ENCODE assay signal across 9 cellular contexts in the genomic region with DNA sequence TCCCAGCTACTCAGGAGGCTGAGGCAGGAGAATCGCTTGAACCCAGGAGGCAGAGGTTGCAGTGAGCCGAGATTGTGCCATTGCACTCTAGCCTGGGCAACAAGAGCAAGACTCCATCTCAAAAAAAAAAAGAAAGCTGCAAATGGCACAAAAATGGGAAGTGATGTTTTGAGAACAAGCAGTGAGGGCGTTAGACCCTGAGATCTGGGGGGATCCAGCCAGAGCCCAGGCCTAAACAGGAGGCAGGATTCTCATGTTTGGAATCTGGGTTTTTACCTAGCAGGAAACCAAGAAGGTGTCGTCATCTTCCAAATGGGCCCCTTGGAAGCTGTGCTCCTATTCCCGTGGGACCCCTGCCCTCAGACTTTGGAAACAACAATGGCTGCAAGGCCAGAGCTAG. TPM values are rescaled to one million over a fixed set of nuclear protein-coding genes. Genes with fewer than 3 reads are reported as not detected.
A peak's percentile ranks its signal among the peaks of the same experiment; 100 is the strongest.
DNase-seq lines count a peak whose midpoint lies in the region; ATAC-seq and TF ChIP-seq lines count a peak whose summit lies in the region.
"Not testable (repeated sequence)": the region's sequence is repeated elsewhere in the genome, so short reads cannot be mapped to it uniquely, and the experiment has no call there.
"Had no signal": no experiment of that assay in that cellular context is flagged by ENCODE, and none has a peak within 500 bp of the region (broad histone marks: within the 10 kb centered on the region; RNA-seq: fewer than 3 reads in every experiment).

No MANE protein-coding gene starts in this region.

- not testable (repeated sequence) for H3K27me3 ChIP-seq in BLaER1; CD8-positive, alpha-beta T cell (ENCODE audit: insufficient read depth, low read length); effector memory CD4-positive, alpha-beta T cell (replicated peaks; ENCODE audit: control insufficient read depth, insufficient read depth, low read length, poor library complexity, severe bottlenecking); neutrophil

- H3K36me3 ChIP-seq in BLaER1; CD8-positive, alpha-beta T cell (ENCODE audit: insufficient read depth, low read length); effector memory CD4-positive, alpha-beta T cell (ENCODE audit: control insufficient read depth, insufficient read depth, low read length); neutrophil: not testable (repeated sequence)

- H3K4me2 ChIP-seq in BLaER1, result peak overlapping the region; percentile 96

- not testable (repeated sequence) for H3K36me3 Mint-ChIP-seq in CD8-positive, alpha-beta T cell; activated B cell treated with CpG ODN at 0.5 μM for 24 hours (ENCODE audit: low read depth); activated T-helper 17 cell treated with anti-CD3 and anti-CD28 coated beads, Interleukin-2, amount 50 U/mL, for 72 hours (ENCODE audit: low read depth)

- H3K4me1 ChIP-seq in BLaER1 (peaks cover 63% of the 10 kb centered on the region), neutrophil (ENCODE audit: control insufficient read depth in 1 of 2, insufficient read depth in 1 of 2, low read depth in 1 of 2, low read length in 1 of 2) (peaks cover 57 to 59% of the 10 kb centered on the region in 2 experiments)
- H3K4me1 ChIP-seq in CD8-positive, alpha-beta T cell (ENCODE audit: insufficient read depth, low read length), result peaks cover 53% of the 10 kb centered on the region
- peaks cover 45% of the 10 kb centered on the region for H3K4me1 ChIP-seq in effector memory CD4-positive, alpha-beta T cell (ENCODE audit: control insufficient read depth, insufficient read depth, low read length, poor library complexity, severe bottlenecking)

- H3K9ac ChIP-seq in BLaER1, result not testable (repeated sequence)

- not testable (repeated sequence) for TF ChIP-seq CTCF in CD8-positive, alpha-beta T cell (IDR thresholded peaks at IDR 0.05); NB4 (IDR thresholded peaks at IDR 0.05; ENCODE audit: low read depth, low read length); activated B cell treated with CpG ODN at 0.5 μM for 24 hours (IDR thresholded peaks at IDR 0.05); neutrophil (IDR thresholded peaks at IDR 0.05)

- H4K20me1 ChIP-seq in BLaER1, result not testable (repeated sequence)

- CTCF ChIA-PET in CD8-positive, alpha-beta T cell (lab: Charles Lee), result interaction anchor here (1.1 to 22.3 kb wide), 3 partner anchors 8 to 85 kb away, joined by 3 to 844 read pairs (median 6); a partner anchor contains a TSS
- CTCF ChIA-PET in activated B cell treated with CpG ODN at 0.5 μM for 24 hours (lab: Charles Lee), result interaction anchor here (10.4 kb wide), 1 partner anchor 26 kb away, joined by 372 read pairs; a partner anchor contains a TSS

- DNase-seq in CD8-positive, alpha-beta T cell; activated B cell treated with CpG ODN at 0.5 μM for 24 hours; effector memory CD4-positive, alpha-beta T cell: not testable (repeated sequence)
- DNase-seq in NB4 (ENCODE audit: low read depth), result peak; percentile 28

- ATAC-seq in CD8-positive, alpha-beta T cell; activated B cell treated with CpG ODN at 0.5 μM for 24 hours (ENCODE audit: low read depth); activated T-helper 17 cell treated with anti-CD3 and anti-CD28 coated beads, Interleukin-2, amount 50 U/mL, for 72 hours (replicated peaks): not testable (repeated sequence)

- H3K4me3 ChIP-seq in BLaER1; CD8-positive, alpha-beta T cell (ENCODE audit: low read depth, low read length); NB4 (ENCODE audit: low read depth, low read length); effector memory CD4-positive, alpha-beta T cell (ENCODE audit: insufficient read depth, low read depth, low read length, poor library complexity, severe bottlenecking); neutrophil (ENCODE audit: low read depth in 1 of 2, low read length in 1 of 2): not testable (repeated sequence)

- POLR2A ChIA-PET in CD8-positive, alpha-beta T cell (lab: Charles Lee), result interaction anchor here (0.6 to 21.5 kb wide), 4 partner anchors 8 to 539 kb away, joined by 3 to 666 read pairs (median 4); a partner anchor contains a TSS
- POLR2A ChIA-PET in activated B cell treated with CpG ODN at 0.5 μM for 24 hours (lab: Charles Lee), result interaction anchor here (0.6 to 21.5 kb wide), 4 partner anchors 8 to 27 kb away, joined by 4 to 1638 read pairs (median 40); a partner anchor contains a TSS

- not testable (repeated sequence) for H3K27me3 Mint-ChIP-seq in CD8-positive, alpha-beta T cell (ENCODE audit: low read depth); activated B cell treated with CpG ODN at 0.5 μM for 24 hours; activated T-helper 17 cell treated with anti-CD3 and anti-CD28 coated beads, Interleukin-2, amount 50 U/mL, for 72 hours

- H3K4me3 Mint-ChIP-seq in CD8-positive, alpha-beta T cell; activated T-helper 17 cell treated with anti-CD3 and anti-CD28 coated beads, Interleukin-2, amount 50 U/mL, for 72 hours: not testable (repeated sequence)
- peak overlapping the region; percentile 19 for H3K4me3 Mint-ChIP-seq in activated B cell treated with CpG ODN at 0.5 μM for 24 hours

- H3K27ac Mint-ChIP-seq in CD8-positive, alpha-beta T cell, result peak overlapping the region; percentile 37
- peak overlapping the region; percentile 100 for H3K27ac Mint-ChIP-seq in activated B cell treated with CpG ODN at 0.5 μM for 24 hours
- H3K27ac Mint-ChIP-seq in activated T-helper 17 cell treated with anti-CD3 and anti-CD28 coated beads, Interleukin-2, amount 50 U/mL, for 72 hours, result peak overlapping the region; percentile 13

- H3K4me1 Mint-ChIP-seq in CD8-positive, alpha-beta T cell (ENCODE audit: low read depth), result peaks cover 59% of the 10 kb centered on the region
- peaks cover 62% of the 10 kb centered on the region for H3K4me1 Mint-ChIP-seq in activated B cell treated with CpG ODN at 0.5 μM for 24 hours
- peaks cover 35% of the 10 kb centered on the region for H3K4me1 Mint-ChIP-seq in activated T-helper 17 cell treated with anti-CD3 and anti-CD28 coated beads, Interleukin-2, amount 50 U/mL, for 72 hours

- H3K27ac ChIP-seq in BLaER1 (peak overlapping the region; percentile 98; the same call in 1 of the 2 replicates), neutrophil (peak overlapping the region; percentile 100)
- not testable (repeated sequence) for H3K27ac ChIP-seq in CD8-positive, alpha-beta T cell (ENCODE audit: low read depth, low read length)
- peak overlapping the region; percentile 15 for H3K27ac ChIP-seq in effector memory CD4-positive, alpha-beta T cell (ENCODE audit: insufficient read depth, low read length, poor library complexity, severe bottlenecking)

- not testable (repeated sequence) for H3K9me3 ChIP-seq in BLaER1; CD8-positive, alpha-beta T cell (ENCODE audit: low read length); effector memory CD4-positive, alpha-beta T cell (ENCODE audit: control insufficient read depth, low read length); neutrophil

- TF ChIP-seq POLR2A in NB4 (IDR thresholded peaks at IDR 0.05; ENCODE audit: extremely low read depth, insufficient read length), result not testable (repeated sequence)

- not testable (repeated sequence) for H3K9me3 Mint-ChIP-seq in CD8-positive, alpha-beta T cell; activated B cell treated with CpG ODN at 0.5 μM for 24 hours; activated T-helper 17 cell treated with anti-CD3 and anti-CD28 coated beads, Interleukin-2, amount 50 U/mL, for 72 hours

- intact Hi-C loops in CD8-positive, alpha-beta T cell (cut with DNase I, micrococcal nuclease); activated B cell treated with CpG ODN at 0.5 μM for 24 hours (cut with micrococcal nuclease): not testable (repeated sequence)

RNA-seq across cellular contexts. Expression of a gene that starts 12.8 kb away (rescaled TPM):
- 100 to 1,000 TPM; 187 to 191 TPM for total RNA-seq in CD8-positive, alpha-beta T cell
- 265 and 285 TPM in 2 replicates for total RNA-seq in activated B cell treated with CpG ODN at 0.5 μM for 24 hours
- total RNA-seq in activated T-helper 17 cell treated with anti-CD3 and anti-CD28 coated beads, Interleukin-2, amount 50 U/mL, for 72 hours, result 100 to 1,000 TPM; 258 to 280 TPM

RNA-seq across cellular contexts. Expression of a gene that starts 13.7 kb away (rescaled TPM):
- 10 to 100 TPM; 28.6 to 33.8 TPM for total RNA-seq in CD8-positive, alpha-beta T cell
- total RNA-seq in activated B cell treated with CpG ODN at 0.5 μM for 24 hours, result 35.5 and 36.9 TPM in 2 replicates
- total RNA-seq in activated T-helper 17 cell treated with anti-CD3 and anti-CD28 coated beads, Interleukin-2, amount 50 U/mL, for 72 hours, result 10 to 100 TPM; 17.9 to 23.2 TPM

RNA-seq across cellular contexts. Expression of a gene that starts 25.0 kb away (rescaled TPM):
- total RNA-seq in CD8-positive, alpha-beta T cell, result 100 to 1,000 TPM; 285 to 289 TPM
- total RNA-seq in activated B cell treated with CpG ODN at 0.5 μM for 24 hours, result 449 and 499 TPM in 2 replicates
- 100 to 1,000 TPM; 218 to 542 TPM for total RNA-seq in activated T-helper 17 cell treated with anti-CD3 and anti-CD28 coated beads, Interleukin-2, amount 50 U/mL, for 72 hours
- total RNA-seq: Daoy, MCF 10A had no signal

RNA-seq across cellular contexts. Expression of a gene that starts 58.7 kb away (rescaled TPM):
- 1 to 10 TPM; 7.1 TPM for total RNA-seq in CD8-positive, alpha-beta T cell
- total RNA-seq in activated B cell treated with CpG ODN at 0.5 μM for 24 hours, result 13.8 and 16.4 TPM in 2 replicates
- 10 to 100 TPM; 34.8 to 37.7 TPM for total RNA-seq in activated T-helper 17 cell treated with anti-CD3 and anti-CD28 coated beads, Interleukin-2, amount 50 U/mL, for 72 hours

Comparison
In these comparisons a context has a peak if more than half of its experiments do, and no peak if none do; other contexts are left out.
1. H3K27ac Mint-ChIP-seq: peak in every context shown above with its lines; median percentile 100 in activated B cell treated with CpG ODN at 0.5 μM for 24 hours; 37 in CD8-positive, alpha-beta T cell; 13 in activated T-helper 17 cell treated with anti-CD3 and anti-CD28 coated beads, Interleukin-2, amount 50 U/mL, for 72 hours.